3 cellular contexts compared by ENCODE assay signal in the genomic region with DNA sequence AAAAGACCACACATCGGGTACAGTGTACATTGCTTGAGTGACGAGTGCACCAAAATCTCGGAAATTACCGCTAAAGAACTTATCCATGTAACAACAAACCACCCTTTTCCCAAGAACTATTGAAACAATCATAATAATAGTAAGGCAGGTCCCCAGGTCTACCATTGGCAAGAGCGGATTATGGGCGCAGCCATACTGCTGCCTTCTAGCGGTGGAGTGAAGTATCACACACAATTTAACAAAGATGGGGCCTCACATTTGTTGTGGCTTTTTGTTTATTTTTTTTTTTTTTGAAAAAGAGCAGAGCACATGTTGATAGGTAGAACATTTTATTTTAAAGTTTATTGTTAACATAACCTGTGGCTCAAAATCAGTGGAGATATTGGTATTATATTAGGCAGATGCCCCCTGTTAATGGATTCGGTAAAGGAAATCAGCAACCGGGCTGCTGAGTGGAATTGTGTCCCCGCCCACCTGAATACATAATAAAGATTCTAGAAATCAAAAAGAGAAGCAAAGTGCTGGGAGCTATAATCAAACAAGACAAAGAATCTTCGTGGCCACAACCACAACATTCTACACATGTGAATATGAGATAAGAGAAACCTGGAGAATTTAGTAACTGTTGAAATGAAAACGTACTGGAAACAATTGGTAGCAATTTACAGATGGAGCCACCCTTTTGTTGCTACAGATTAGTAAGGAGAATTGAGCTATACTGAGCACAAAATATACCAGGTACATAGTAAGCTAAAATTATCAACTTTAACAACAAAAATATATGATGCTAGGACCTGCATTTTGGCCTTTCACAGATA.
TF ChIP-seq lines count a peak whose summit lies in the region.

No MANE protein-coding gene starts in this region.

TF ChIP-seq in Ishikawa, 13 proteins besides CTCF, POLR2A, EP300 and RAD21 (continued from another document):
- TF ChIP-seq FOXM1 (IDR thresholded peaks at IDR 0.05; ENCODE audit: borderline replicate concordance, low read depth) (no peak), EGR1 (IDR thresholded peaks at IDR 0.05) (no peak), YY1 (IDR thresholded peaks at IDR 0.05; ENCODE audit: low read depth) (no peak), TEAD4 (IDR thresholded peaks at IDR 0.05) (no peak), TCF12 (IDR thresholded peaks at IDR 0.05; ENCODE audit: low read depth) (no peak), TAF1 (IDR thresholded peaks at IDR 0.05; ENCODE audit: low read depth) (no peak)
- TF ChIP-seq, protein P1, sequence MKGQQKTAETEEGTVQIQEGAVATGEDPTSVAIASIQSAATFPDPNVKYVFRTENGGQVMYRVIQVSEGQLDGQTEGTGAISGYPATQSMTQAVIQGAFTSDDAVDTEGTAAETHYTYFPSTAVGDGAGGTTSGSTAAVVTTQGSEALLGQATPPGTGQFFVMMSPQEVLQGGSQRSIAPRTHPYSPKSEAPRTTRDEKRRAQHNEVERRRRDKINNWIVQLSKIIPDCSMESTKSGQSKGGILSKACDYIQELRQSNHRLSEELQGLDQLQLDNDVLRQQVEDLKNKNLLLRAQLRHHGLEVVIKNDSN (IDR thresholded peaks at IDR 0.05) = no peak

TF ChIP-seq in K562, 482 proteins besides CTCF, POLR2A, EP300 and RAD21:
- 0 out of 4 replicates have a peak, but pooled peaks of 1 of the 2 experiments have one; percentile 25 for TF ChIP-seq MAZ (CRISPR knock-in tag; conservative IDR thresholded peaks at IDR 0.05 in 1 of 2, IDR thresholded peaks at IDR 0.05 in 1 of 2)
- peak; percentile 36; the same call in 1 of the 2 replicates for TF ChIP-seq KLF16 (IDR thresholded peaks at IDR 0.05)
- peak in 1 of 3 experiments; percentile 46 for TF ChIP-seq YY1 (IDR thresholded peaks at IDR 0.05; ENCODE audit: borderline replicate concordance in 1 of 3, control insufficient read depth in 1 of 3, extremely low read depth in 1 of 3, insufficient read depth in 3 of 3, insufficient read length in 1 of 3, insufficient replicate concordance in 2 of 3, low read depth in 1 of 3, low read length in 2 of 3)
- TF ChIP-seq SMC3 (conservative IDR thresholded peaks at IDR 0.05; ENCODE audit: insufficient read depth, low read depth, low read length) = peak; percentile 75
- no peak for TF ChIP-seq GTF2A2 (tag; IDR thresholded peaks at IDR 0.05)
- peak; percentile 16; the same call in 1 of the 2 replicates for TF ChIP-seq CBFA2T3 (IDR thresholded peaks at IDR 0.05)
- no peak for TF ChIP-seq ZNF75A (CRISPR knock-in tag; IDR thresholded peaks at IDR 0.05)

TF ChIP-seq in neural cell, 6 proteins besides CTCF, POLR2A, EP300 and RAD21 (continued from another document):
- TF ChIP-seq, protein P2, sequence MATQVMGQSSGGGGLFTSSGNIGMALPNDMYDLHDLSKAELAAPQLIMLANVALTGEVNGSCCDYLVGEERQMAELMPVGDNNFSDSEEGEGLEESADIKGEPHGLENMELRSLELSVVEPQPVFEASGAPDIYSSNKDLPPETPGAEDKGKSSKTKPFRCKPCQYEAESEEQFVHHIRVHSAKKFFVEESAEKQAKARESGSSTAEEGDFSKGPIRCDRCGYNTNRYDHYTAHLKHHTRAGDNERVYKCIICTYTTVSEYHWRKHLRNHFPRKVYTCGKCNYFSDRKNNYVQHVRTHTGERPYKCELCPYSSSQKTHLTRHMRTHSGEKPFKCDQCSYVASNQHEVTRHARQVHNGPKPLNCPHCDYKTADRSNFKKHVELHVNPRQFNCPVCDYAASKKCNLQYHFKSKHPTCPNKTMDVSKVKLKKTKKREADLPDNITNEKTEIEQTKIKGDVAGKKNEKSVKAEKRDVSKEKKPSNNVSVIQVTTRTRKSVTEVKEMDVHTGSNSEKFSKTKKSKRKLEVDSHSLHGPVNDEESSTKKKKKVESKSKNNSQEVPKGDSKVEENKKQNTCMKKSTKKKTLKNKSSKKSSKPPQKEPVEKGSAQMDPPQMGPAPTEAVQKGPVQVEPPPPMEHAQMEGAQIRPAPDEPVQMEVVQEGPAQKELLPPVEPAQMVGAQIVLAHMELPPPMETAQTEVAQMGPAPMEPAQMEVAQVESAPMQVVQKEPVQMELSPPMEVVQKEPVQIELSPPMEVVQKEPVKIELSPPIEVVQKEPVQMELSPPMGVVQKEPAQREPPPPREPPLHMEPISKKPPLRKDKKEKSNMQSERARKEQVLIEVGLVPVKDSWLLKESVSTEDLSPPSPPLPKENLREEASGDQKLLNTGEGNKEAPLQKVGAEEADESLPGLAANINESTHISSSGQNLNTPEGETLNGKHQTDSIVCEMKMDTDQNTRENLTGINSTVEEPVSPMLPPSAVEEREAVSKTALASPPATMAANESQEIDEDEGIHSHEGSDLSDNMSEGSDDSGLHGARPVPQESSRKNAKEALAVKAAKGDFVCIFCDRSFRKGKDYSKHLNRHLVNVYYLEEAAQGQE (IDR thresholded peaks at IDR 0.05; ENCODE audit: borderline replicate concordance) = no peak
- TF ChIP-seq POLR2AphosphoS5 (IDR thresholded peaks at IDR 0.05) = no peak
- TF ChIP-seq EZH2 (IDR thresholded peaks at IDR 0.05; ENCODE audit: borderline replicate concordance, insufficient read depth, low read length, poor library complexity, severe bottlenecking) = no peak
- no peak for TF ChIP-seq TAF1 (IDR thresholded peaks at IDR 0.05; ENCODE audit: low read depth)
- no peak for TF ChIP-seq SMC3 (conservative IDR thresholded peaks at IDR 0.05; ENCODE audit: poor library complexity)
